ENCODE assay signal across 35 cellular contexts in genomic region chr16:72551649-72552048, GRCh38.
DNase-seq lines count a peak whose midpoint lies in the region; ATAC-seq, FAIRE-seq and TF ChIP-seq lines count a peak whose summit lies in the region.
"Had no signal": no experiment of that assay in that cellular context is flagged by ENCODE, and none has a peak within 500 bp of the region (broad histone marks: within the 10 kb centered on the region; RNA-seq: fewer than 3 reads in every experiment).

No MANE protein-coding gene starts in this region.

- H3K4me1 ChIP-seq in HEK293 (ENCODE audit: control insufficient read depth, insufficient read depth, low read length), result no peaks in the 10 kb centered on the region
- H3K4me1 ChIP-seq in K562 (replicated peaks in 1 of 2; ENCODE audit: control insufficient read depth in 2 of 2, insufficient read depth in 2 of 2, low read length in 2 of 2), result peaks cover 0 to 4% of the 10 kb centered on the region in 2 experiments; a peak in 2 of 5 replicates
- no peaks in the 10 kb centered on the region for H3K4me1 ChIP-seq in mucosa of descending colon (ENCODE audit: low read depth)
- H3K4me1 ChIP-seq in OCI-LY7 (ENCODE audit: insufficient read depth, low read length, poor library complexity, severe bottlenecking), result no peaks in the 10 kb centered on the region
- no peaks in the 10 kb centered on the region for H3K4me1 ChIP-seq in hepatocyte (ENCODE audit: insufficient read depth)
- H3K4me1 ChIP-seq: A549, BE2C, BLaER1, Caco-2 had no signal

- no peaks in the 10 kb centered on the region for H3K27me3 ChIP-seq in K562 (ENCODE audit: control insufficient read depth in 2 of 2, insufficient read depth in 2 of 2, low read length in 2 of 2)
- H3K27me3 ChIP-seq in hepatocyte, result no peaks in the 10 kb centered on the region
- H3K27me3 ChIP-seq: BE2C; BLaER1; BLaER1 treated with 17β-estradiol and CSF1 and Interleukin-3, amounts not matched to agents 10 nM and 100 nM had no signal

- H3K9me1 ChIP-seq in K562 (ENCODE audit: control insufficient read depth, insufficient read depth, low read length), result no peaks in the 10 kb centered on the region

- H3K4me3 ChIP-seq in HEK293 (ENCODE audit: low read depth, low read length), result no peak overlapping the region
- H3K4me3 ChIP-seq in K562, result no peak overlapping the region
- peak overlapping the region; percentile 7 for H3K4me3 ChIP-seq in mucosa of descending colon
- no peak overlapping the region for H3K4me3 ChIP-seq in OCI-LY7 (ENCODE audit: low read depth, low read length, poor library complexity, severe bottlenecking)
- H3K4me3 ChIP-seq in hepatocyte, result no peak overlapping the region
- H3K4me3 ChIP-seq: A549; BLaER1; BLaER1 treated with 17β-estradiol and CSF1 and Interleukin-3, amounts not matched to agents 10 nM and 100 nM had no signal

- no peaks in the 10 kb centered on the region for H3K79me2 ChIP-seq in K562 (ENCODE audit: control insufficient read depth, insufficient read depth, low read length)
- H3K79me2 ChIP-seq in OCI-LY7 (ENCODE audit: insufficient read depth, low read depth, low read length), result no peaks in the 10 kb centered on the region
- H3K79me2 ChIP-seq in hepatocyte, result no peaks in the 10 kb centered on the region

- ATAC-seq in K562 (no peak), mucosa of descending colon (no peak), HG02763 (IDR thresholded peaks at IDR 0.05; ENCODE audit: unreplicated experiment) (no peak)
- ATAC-seq: A549; CD8-positive, alpha-beta T cell had no signal

- intact Hi-C loops in K562 (cut with micrococcal nuclease) (no loop called here), mucosa of descending colon (cut with DNase I, micrococcal nuclease) (no loop called here), OCI-LY7 (cut with micrococcal nuclease; ENCODE audit: unreplicated experiment) (no loop called here)

- H4K20me1 ChIP-seq in K562 (replicated peaks; ENCODE audit: control insufficient read depth, insufficient read depth, low read length) (no peaks in the 10 kb centered on the region), OCI-LY7 (ENCODE audit: insufficient read depth, low read length) (no peaks in the 10 kb centered on the region), hepatocyte (ENCODE audit: insufficient read depth, poor library complexity, severe bottlenecking) (no peaks in the 10 kb centered on the region)
- H4K20me1 ChIP-seq: BLaER1; BLaER1 treated with 17β-estradiol and CSF1 and Interleukin-3, amounts not matched to agents 10 nM and 100 nM had no signal

- DNase-seq in HEK293T (ENCODE audit: extremely low spot score) (no peak), K562 (ENCODE audit: extremely low read depth in 1 of 4, low spot score in 3 of 4) (no peak), mucosa of descending colon (no peak), OCI-LY7 (ENCODE audit: low spot score) (no peak), DMS153 treated with DMSO at 0.1 percent for 48 hours (lab: John Stamatoyannopoulos, UW; ENCODE audit: unreplicated experiment) (no peak), hepatocyte (ENCODE audit: low spot score) (no peak)
- DNase-seq: 8988T; ACHN; AML-193; BE2C; C1 segment of cervical spinal cord; Caco-2; Calu3; CD4-positive, alpha-beta memory T cell; CD4-positive, alpha-beta T cell; CD4-positive, CD25-positive, alpha-beta regulatory T cell; CD8-positive, alpha-beta memory T cell; CD8-positive, alpha-beta T cell; COR-L47; DMS 273 treated with DMSO at 0.1 percent for 48 hours; DMS153; DMS53; DMS79; DMS79 treated with DMSO at 0.1 percent for 48 hours; DND-41; EL had no signal

- H3K27ac ChIP-seq in HEK293 (ENCODE audit: extremely low read depth, low read depth, low read length) (no peak overlapping the region), K562 (ENCODE audit: extremely low read depth, low read depth, low read length) (no peak overlapping the region), OCI-LY7 (ENCODE audit: low read depth, low read length, poor library complexity, severe bottlenecking) (no peak overlapping the region), hepatocyte (no peak overlapping the region)
- H3K27ac ChIP-seq: 22Rv1; A549; BLaER1; BLaER1 treated with 17β-estradiol and CSF1 and Interleukin-3, amounts not matched to agents 10 nM and 100 nM; C4-2B had no signal

- no peaks in the 10 kb centered on the region for H3K9me2 ChIP-seq in OCI-LY7 (ENCODE audit: insufficient read depth, low read length)
- H3K9me2 ChIP-seq in hepatocyte (replicated peaks; ENCODE audit: insufficient read depth), result no peaks in the 10 kb centered on the region

- no peak overlapping the region for H3K4me2 ChIP-seq in K562 (ENCODE audit: insufficient read depth, low read length)
- no peak overlapping the region for H3K4me2 ChIP-seq in OCI-LY7 (ENCODE audit: low read length)
- no peak overlapping the region for H3K4me2 ChIP-seq in hepatocyte
- H3K4me2 ChIP-seq: A549; BLaER1; BLaER1 treated with 17β-estradiol and CSF1 and Interleukin-3, amounts not matched to agents 10 nM and 100 nM had no signal

- H3K9ac ChIP-seq in K562 (ENCODE audit: insufficient read depth in 1 of 2, low read depth in 2 of 2, low read length in 2 of 2), result no peak overlapping the region
- H3K9ac ChIP-seq: BLaER1; BLaER1 treated with 17β-estradiol and CSF1 and Interleukin-3, amounts not matched to agents 10 nM and 100 nM had no signal

- H2AFZ ChIP-seq in K562 (ENCODE audit: low read depth, low read length), result no peak overlapping the region
- no peak overlapping the region for H2AFZ ChIP-seq in OCI-LY7 (ENCODE audit: low read length)
- no peak overlapping the region for H2AFZ ChIP-seq in hepatocyte

- H3K36me3 ChIP-seq in HEK293 (ENCODE audit: control insufficient read depth in 2 of 2, insufficient read depth in 1 of 2, low read length in 2 of 2) (no peaks in the 10 kb centered on the region), K562 (ENCODE audit: control insufficient read depth, insufficient read depth, low read length) (no peaks in the 10 kb centered on the region), mucosa of descending colon (ENCODE audit: low read depth) (no peaks in the 10 kb centered on the region), OCI-LY7 (ENCODE audit: insufficient read depth, low read length) (no peaks in the 10 kb centered on the region), hepatocyte (replicated peaks; ENCODE audit: insufficient read depth, low read depth) (no peaks in the 10 kb centered on the region)
- H3K36me3 ChIP-seq: BE2C; BLaER1; BLaER1 treated with 17β-estradiol and CSF1 and Interleukin-3, amounts not matched to agents 10 nM and 100 nM had no signal

- CTCF ChIA-PET in HEK293 (lab: Yijun Ruan, JAX), result no interaction called here
- CTCF ChIA-PET in HEK293T (lab: Yijun Ruan, JAX), result no interaction called here
- CTCF ChIA-PET in K562 (lab: Yijun Ruan, JAX; ENCODE audit: low intra/inter-chr PET ratio), result no interaction called here
- CTCF ChIA-PET in OCI-LY7 (lab: Charles Lee; ENCODE audit: unreplicated experiment), result no interaction called here

- BruUV-seq in K562 (replicated peaks; lab: Mats Ljungman, UMichigan), result no TSS peak
- BruUV-seq in OCI-LY7 (replicated peaks; lab: Mats Ljungman, UMichigan), result no TSS peak

- TF ChIP-seq RAD21 in K562 (CRISPR knock-in tag; conservative IDR thresholded peaks at IDR 0.05 in 1 of 2, IDR thresholded peaks at IDR 0.05 in 1 of 2), result no peak

- H3K9me3 ChIP-seq in HEK293 (ENCODE audit: control insufficient read depth, insufficient read depth, low read depth, low read length) (no peaks in the 10 kb centered on the region), K562 (replicated peaks; ENCODE audit: control insufficient read depth, insufficient read depth, low read depth, low read length) (no peaks in the 10 kb centered on the region), mucosa of descending colon (peaks cover 2% of the 10 kb centered on the region), OCI-LY7 (ENCODE audit: low read length) (peaks cover 9% of the 10 kb centered on the region; the same call in 1 of the 2 replicates), hepatocyte (ENCODE audit: low read depth) (no peaks in the 10 kb centered on the region)
- H3K9me3 ChIP-seq: BE2C, Caco-2 had no signal

- no peak for TF ChIP-seq EP300 in K562 (IDR thresholded peaks at IDR 0.05; ENCODE audit: low read length)

- POLR2A ChIA-PET in HEK293 (lab: Yijun Ruan, JAX) (no interaction called here), HEK293T (lab: Yijun Ruan, JAX) (no interaction called here), K562 (lab: Yijun Ruan, JAX) (no interaction called here), OCI-LY7 (lab: Charles Lee) (interaction anchor here (1.2 to 1.3 kb wide), 2 partner anchors 9 to 10 kb away, joined by 4 to 6 read pairs; no protein-coding TSS in a partner anchor)

- no peak for FAIRE-seq in K562 (lab: Jason Lieb, UNC)
- FAIRE-seq: A204.1, A549, D721Med had no signal

- TF ChIP-seq CTCF in HEK293 (tag by site-specific recombination; IDR thresholded peaks at IDR 0.05) (no peak), K562 (IDR thresholded peaks at IDR 0.05 in 2 of 3, conservative IDR thresholded peaks at IDR 0.05 in 1 of 3; ENCODE audit: insufficient read depth in 2 of 3, low read depth in 1 of 3, low read length in 3 of 3) (no peak), mucosa of descending colon (IDR thresholded peaks at IDR 0.05) (no peak), OCI-LY7 (conservative IDR thresholded peaks at IDR 0.05; ENCODE audit: low read length) (no peak), hepatocyte (IDR thresholded peaks at IDR 0.05; ENCODE audit: poor library complexity) (no peak)

- TF ChIP-seq POLR2A in K562 (conservative IDR thresholded peaks at IDR 0.05), result no peak

- WGBS in K562 (ENCODE audit: insufficient coverage, low coverage, missing lambda C conversion rate), result 27% methylated on average over 1 of the region's 1 CpG
- WGBS in hepatocyte (ENCODE audit: low lambda C conversion rate, missing lambda C conversion rate), result 100% methylated on average over 1 of the region's 1 CpG

- in situ Hi-C loops in K562 (cut with MboI), result no loop called here

TF ChIP-seq in HEK293T, 16 proteins besides CTCF, POLR2A, EP300 and RAD21 (continues in another document):
- no peak for TF ChIP-seq FOXA1 (IDR thresholded peaks at IDR 0.05)
